In the genomic region with DNA sequence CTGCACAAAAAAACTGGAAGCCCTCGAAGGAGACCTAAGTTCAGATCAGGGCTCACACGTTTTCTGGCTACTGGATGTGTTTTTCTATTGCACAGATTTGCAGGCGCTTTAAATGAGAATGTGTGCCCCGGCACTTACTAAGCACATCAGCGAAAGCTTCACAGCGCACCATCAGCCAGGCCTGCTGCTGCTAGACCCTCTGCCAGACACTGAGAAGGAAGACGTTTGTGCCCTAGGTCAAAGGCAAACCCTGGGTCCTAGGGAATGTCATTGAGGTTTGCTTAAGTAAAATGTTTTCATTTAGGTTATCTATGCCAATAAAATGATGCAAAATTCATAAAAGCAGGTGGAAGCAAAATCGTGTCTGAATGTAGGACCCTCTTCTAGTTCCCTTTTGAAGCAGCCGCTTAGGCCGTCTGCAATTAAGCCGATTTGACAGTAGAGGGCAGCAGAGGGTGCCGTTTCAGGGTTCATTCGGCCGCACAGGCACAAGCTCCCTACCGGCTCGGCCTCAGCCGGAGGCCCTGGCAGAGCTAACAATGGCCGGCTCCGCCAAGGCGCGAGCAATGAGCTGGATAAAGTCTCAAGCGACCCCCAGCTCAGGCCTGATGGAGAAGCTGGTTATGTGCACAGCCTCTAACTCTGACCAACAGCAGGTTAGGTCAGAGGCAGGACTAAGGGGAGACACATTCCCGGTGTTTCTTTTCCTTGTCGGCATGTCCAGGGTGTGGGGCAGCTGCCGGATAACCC, we compare ENCODE assay signal across 8 cellular contexts.
A peak's percentile ranks its signal among the peaks of the same experiment; 100 is the strongest.
DNase-seq lines count a peak whose midpoint lies in the region; ATAC-seq and TF ChIP-seq lines count a peak whose summit lies in the region.

No MANE protein-coding gene starts in this region.

- intact Hi-C loops in sciatic nerve (cut with DNase I) = loop anchor here (10.0 kb wide), 1 partner anchor 653 kb away; no protein-coding TSS in a partner anchor

- no peak overlapping the region for H3K9ac ChIP-seq in SU-DHL-6 (ENCODE audit: low read length)

- no peaks in the 10 kb centered on the region for H3K36me3 ChIP-seq in SU-DHL-6 (ENCODE audit: low read length)

- no peak overlapping the region for H3K4me3 ChIP-seq in GM12864 (ENCODE audit: low read depth, low read length)
- no peak overlapping the region for H3K4me3 ChIP-seq in SU-DHL-6 (ENCODE audit: insufficient read depth, low read length, poor library complexity, severe bottlenecking)

- H3K27me3 ChIP-seq in SU-DHL-6 (ENCODE audit: low read length) = no peaks in the 10 kb centered on the region

- no peaks in the 10 kb centered on the region for H3K79me2 ChIP-seq in SU-DHL-6 (ENCODE audit: insufficient read depth, low read length)

- no peak overlapping the region for H3K4me2 ChIP-seq in SU-DHL-6 (ENCODE audit: low read depth, low read length, poor library complexity, severe bottlenecking)

- no peak overlapping the region for H3K27ac ChIP-seq in SU-DHL-6 (ENCODE audit: low read depth, low read length)

- no peak overlapping the region for H2AFZ ChIP-seq in SU-DHL-6 (ENCODE audit: low read depth, low read length, severe bottlenecking)

- TF ChIP-seq CTCF in GM12864 (IDR thresholded peaks at IDR 0.05; ENCODE audit: low read depth, low read length, missing control alignments) (peak; percentile 88), SU-DHL-6 (IDR thresholded peaks at IDR 0.05; ENCODE audit: insufficient read depth, low read length, poor library complexity, severe bottlenecking) (peak; percentile 47)

- H3K9me3 ChIP-seq in SU-DHL-6 (ENCODE audit: insufficient read depth, low read length) = no peaks in the 10 kb centered on the region

- no peaks in the 10 kb centered on the region for H3F3A ChIP-seq in SU-DHL-6 (ENCODE audit: insufficient read depth)

- no peaks in the 10 kb centered on the region for H3K9me2 ChIP-seq in SU-DHL-6 (replicated peaks; ENCODE audit: insufficient read depth, low read length)

- peak; percentile 81 for ATAC-seq in HG02588 (IDR thresholded peaks at IDR 0.05; ENCODE audit: unreplicated experiment)
- ATAC-seq in sciatic nerve = peak; percentile 95
- ATAC-seq in HG03025 (IDR thresholded peaks at IDR 0.05; ENCODE audit: low FRiP score, unreplicated experiment) = no peak

- no peaks in the 10 kb centered on the region for H4K20me1 ChIP-seq in SU-DHL-6 (ENCODE audit: low read depth, low read length)

- DNase-seq in GM12864 (ENCODE audit: low read depth) (no peak), NCI-H128 (lab: John Stamatoyannopoulos, UW; ENCODE audit: unreplicated experiment) (peak; percentile 33), astrocyte of the hippocampus (ENCODE audit: low read depth, low spot score) (peak; percentile 79), hypothalamus (lab: John Stamatoyannopoulos, UW) (peak in 48 of 51 donors; percentile 11 to 82 (median 58)), sciatic nerve (ENCODE audit: low spot score) (peak; percentile 85)
